17 cellular contexts compared by ENCODE assay signal in the genomic region with DNA sequence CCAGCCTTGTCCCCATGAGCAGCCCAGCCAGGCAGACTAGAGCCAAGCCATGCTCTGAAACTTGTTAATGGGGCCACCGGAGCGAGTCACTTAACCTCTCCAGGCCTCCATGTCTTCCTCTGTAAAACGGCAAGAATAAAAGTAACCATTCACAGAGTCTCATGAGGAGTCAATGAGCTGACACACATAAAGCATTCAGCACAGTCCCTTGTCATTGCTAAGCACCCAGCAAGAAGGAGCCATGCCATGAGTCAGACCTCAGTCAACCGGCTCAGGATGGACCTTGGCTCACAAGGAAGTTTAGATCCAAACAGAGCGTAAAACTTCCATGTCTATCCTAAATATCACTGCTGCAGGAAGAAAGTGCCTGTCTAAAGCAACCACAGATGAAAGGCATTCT. TPM values are rescaled to one million over a fixed set of nuclear protein-coding genes. Genes with fewer than 3 reads are reported as not detected.
A peak's percentile ranks its signal among the peaks of the same experiment; 100 is the strongest.
DNase-seq lines count a peak whose midpoint lies in the region; ATAC-seq, FAIRE-seq and TF ChIP-seq lines count a peak whose summit lies in the region.
"Had no signal": no experiment of that assay in that cellular context is flagged by ENCODE, and none has a peak within 500 bp of the region (broad histone marks: within the 10 kb centered on the region; RNA-seq: fewer than 3 reads in every experiment).

No MANE protein-coding gene starts in this region.

- H3K4me3 Mint-ChIP-seq in activated T-helper 17 cell treated with anti-CD3 and anti-CD28 coated beads, Interleukin-2, amount 50 U/mL, for 72 hours = no peak overlapping the region
- no peak overlapping the region for H3K4me3 Mint-ChIP-seq in activated CD8-positive, alpha-beta memory T cell treated with anti-CD3 and anti-CD28 coated beads, Interleukin-2, amount 10 ng/mL, durations not matched to agents 7 days and 5 days
- H3K4me3 Mint-ChIP-seq: T-helper 17 cell had no signal

- H3K4me2 ChIP-seq in A549 = no peak overlapping the region

- POLR2A ChIA-PET in A549 (lab: Yijun Ruan, JAX) = no interaction called here

- no peak for TF ChIP-seq EP300 in A549 (IDR thresholded peaks at IDR 0.05)

- H3K27ac ChIP-seq in A549 = no peak overlapping the region
- H3K27ac ChIP-seq: body of pancreas, pancreas had no signal

- no peak for TF ChIP-seq CTCF in A549 (IDR thresholded peaks at IDR 0.05)

- CTCF ChIA-PET in A549 (lab: Yijun Ruan, JAX) = interaction anchor here (0.9 kb wide), 1 partner anchor 607 kb away, joined by 3 read pairs; no protein-coding TSS in a partner anchor
- CTCF ChIA-PET in activated CD8-positive, alpha-beta memory T cell treated with anti-CD3 and anti-CD28 coated beads, Interleukin-2, amount 10 ng/mL, durations not matched to agents 7 days and 5 days (lab: Charles Lee) = no interaction called here

- H3K4me1 ChIP-seq in A549 = no peaks in the 10 kb centered on the region
- H3K4me1 ChIP-seq: BE2C, body of pancreas, pancreas had no signal

- H3K4me1 Mint-ChIP-seq in activated T-helper 17 cell treated with anti-CD3 and anti-CD28 coated beads, Interleukin-2, amount 50 U/mL, for 72 hours = peaks cover 7% of the 10 kb centered on the region
- H3K4me1 Mint-ChIP-seq in activated CD8-positive, alpha-beta memory T cell treated with anti-CD3 and anti-CD28 coated beads, Interleukin-2, amount 10 ng/mL, durations not matched to agents 7 days and 5 days = peaks cover 9% of the 10 kb centered on the region

- TF ChIP-seq RAD21 in A549 (conservative IDR thresholded peaks at IDR 0.05 in 1 of 2, IDR thresholded peaks at IDR 0.05 in 1 of 2) = no peak

- no peaks in the 10 kb centered on the region for H3K9me3 ChIP-seq in A549
- H3K9me3 ChIP-seq: BE2C, body of pancreas, pancreas had no signal

- no peak overlapping the region for H3K4me3 ChIP-seq in A549
- H3K4me3 ChIP-seq: body of pancreas, pancreas had no signal

- no peaks in the 10 kb centered on the region for H3K9me3 Mint-ChIP-seq in activated T-helper 17 cell treated with anti-CD3 and anti-CD28 coated beads, Interleukin-2, amount 50 U/mL, for 72 hours
- no peaks in the 10 kb centered on the region for H3K9me3 Mint-ChIP-seq in activated CD8-positive, alpha-beta memory T cell treated with anti-CD3 and anti-CD28 coated beads, Interleukin-2, amount 10 ng/mL, durations not matched to agents 7 days and 5 days (ENCODE audit: low read depth)

- FAIRE-seq in A549 (lab: Jason Lieb, UNC) = no peak
- FAIRE-seq: frontal cortex, pancreas had no signal

- no peak for TF ChIP-seq POLR2A in A549 (IDR thresholded peaks at IDR 0.05; ENCODE audit: low read length)

- H3K27ac Mint-ChIP-seq in activated T-helper 17 cell treated with anti-CD3 and anti-CD28 coated beads, Interleukin-2, amount 50 U/mL, for 72 hours = no peak overlapping the region
- no peak overlapping the region for H3K27ac Mint-ChIP-seq in activated CD8-positive, alpha-beta memory T cell treated with anti-CD3 and anti-CD28 coated beads, Interleukin-2, amount 10 ng/mL, durations not matched to agents 7 days and 5 days
- H3K27ac Mint-ChIP-seq: T-helper 17 cell had no signal

- WGBS in A549 (ENCODE audit: missing lambda C conversion rate) = 67% methylated on average over 5 of the region's 5 CpGs

- no peak for DNase-seq in A549 (ENCODE audit: low read depth in 1 of 2, low spot score in 1 of 2)
- peak; percentile 92 for DNase-seq in ELR (ENCODE audit: low read depth)
- DNase-seq in glomerular visceral epithelial cell (ENCODE audit: extremely low spot score) = peak; percentile 46
- DNase-seq in DMS 273 (lab: John Stamatoyannopoulos, UW; ENCODE audit: unreplicated experiment) = no peak
- DNase-seq in activated CD8-positive, alpha-beta memory T cell treated with anti-CD3 and anti-CD28 coated beads, Interleukin-2, amount 10 ng/mL, durations not matched to agents 7 days and 5 days = no peak
- DNase-seq in nucleus accumbens (lab: John Stamatoyannopoulos, UW) = no peak
- DNase-seq: activated CD4-positive, alpha-beta T cell treated with anti-CD3 and anti-CD28 coated beads for 48 hours; BE2C; body of pancreas; DMS53; NCI-H1694 treated with DMSO at 0.1 percent for 48 hours; NCI-H524; pancreas; T-helper 17 cell had no signal

- H3K27me3 Mint-ChIP-seq in activated T-helper 17 cell treated with anti-CD3 and anti-CD28 coated beads, Interleukin-2, amount 50 U/mL, for 72 hours = no peaks in the 10 kb centered on the region
- H3K27me3 Mint-ChIP-seq in activated CD8-positive, alpha-beta memory T cell treated with anti-CD3 and anti-CD28 coated beads, Interleukin-2, amount 10 ng/mL, durations not matched to agents 7 days and 5 days = no peaks in the 10 kb centered on the region
- H3K27me3 Mint-ChIP-seq: T-helper 17 cell had no signal

- peaks cover 100% of the 10 kb centered on the region for H3K36me3 Mint-ChIP-seq in activated T-helper 17 cell treated with anti-CD3 and anti-CD28 coated beads, Interleukin-2, amount 50 U/mL, for 72 hours (ENCODE audit: low read depth)
- H3K36me3 Mint-ChIP-seq in activated CD8-positive, alpha-beta memory T cell treated with anti-CD3 and anti-CD28 coated beads, Interleukin-2, amount 10 ng/mL, durations not matched to agents 7 days and 5 days = peaks cover 65% of the 10 kb centered on the region

- ATAC-seq in A549 (peak; percentile 15 to 20; a peak in 1 of 6 replicates), GM21825 (IDR thresholded peaks at IDR 0.05; ENCODE audit: unreplicated experiment) (no peak)
- peak; percentile 23 for ATAC-seq in activated T-helper 17 cell treated with anti-CD3 and anti-CD28 coated beads, Interleukin-2, amount 50 U/mL, for 72 hours (replicated peaks)
- no peak for ATAC-seq in activated CD8-positive, alpha-beta memory T cell treated with anti-CD3 and anti-CD28 coated beads, Interleukin-2, amount 10 ng/mL, durations not matched to agents 7 days and 5 days
- ATAC-seq: body of pancreas, pancreas, T-helper 17 cell had no signal

TF ChIP-seq in A549, 52 proteins besides CTCF, POLR2A, EP300 and RAD21 (continues in another document):
- no peak for TF ChIP-seq ZFP36 (IDR thresholded peaks at IDR 0.05; ENCODE audit: borderline replicate concordance, partially characterized antibody)
- TF ChIP-seq, protein P1, sequence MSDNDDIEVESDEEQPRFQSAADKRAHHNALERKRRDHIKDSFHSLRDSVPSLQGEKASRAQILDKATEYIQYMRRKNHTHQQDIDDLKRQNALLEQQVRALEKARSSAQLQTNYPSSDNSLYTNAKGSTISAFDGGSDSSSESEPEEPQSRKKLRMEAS (IDR thresholded peaks at IDR 0.05) = no peak
- no peak for TF ChIP-seq SREBF2 (IDR thresholded peaks at IDR 0.05)
- TF ChIP-seq FOSB (CRISPR knock-in tag; IDR thresholded peaks at IDR 0.05) = no peak
- no peak for TF ChIP-seq CHD4 (IDR thresholded peaks at IDR 0.05; ENCODE audit: borderline replicate concordance)
- TF ChIP-seq ZNF302 (CRISPR knock-in tag; IDR thresholded peaks at IDR 0.05) = no peak
- no peak for TF ChIP-seq HEYL (CRISPR knock-in tag; IDR thresholded peaks at IDR 0.05)
- no peak for TF ChIP-seq RARB (CRISPR knock-in tag; IDR thresholded peaks at IDR 0.05)
- TF ChIP-seq SMC3 (IDR thresholded peaks at IDR 0.05) = no peak
- TF ChIP-seq FOSL2 (IDR thresholded peaks at IDR 0.05) = no peak
- TF ChIP-seq FOSL2 (CRISPR knock-in tag; IDR thresholded peaks at IDR 0.05) = no peak
- no peak for TF ChIP-seq ZSCAN20 (CRISPR knock-in tag; IDR thresholded peaks at IDR 0.05)

RNA-seq across cellular contexts. Expression of gene FICD, which starts 10.6 kb away (rescaled TPM):
- polyA plus RNA-seq in A549 (2011; rRNA removed) (1.7 and 4.8 TPM in 2 replicates), A549 (2017; fragmentation: RNase III; extraction: RNeasy Plus Mini Kit Qiagen cat#74134 plus additional on column Dnase treatment) (1.9 to 2.5 TPM (median 2.1 TPM) in 3 replicates)
- 0.71 and 0.95 TPM in 2 replicates for polyA plus RNA-seq in A549 (2012; cell fraction: cytosol; rRNA removed)
- polyA plus RNA-seq in A549 (2012; cell fraction: nucleus; rRNA removed) = 1.3 and 1.4 TPM in 2 replicates
- 8.2 and 9.8 TPM in 2 replicates for polyA minus RNA-seq in A549 (2011; rRNA and poly(A)+ RNA removed)
- 1 to 10 TPM; 2.9 to 3.6 TPM for total RNA-seq in activated T-helper 17 cell treated with anti-CD3 and anti-CD28 coated beads, Interleukin-2, amount 50 U/mL, for 72 hours
- 1 to 10 TPM; 5.8 to 6.1 TPM for total RNA-seq in activated CD8-positive, alpha-beta memory T cell treated with anti-CD3 and anti-CD28 coated beads, Interleukin-2, amount 10 ng/mL, durations not matched to agents 7 days and 5 days

RNA-seq across cellular contexts. Expression of gene SART3, which starts 35.3 kb away (rescaled TPM):
- polyA plus RNA-seq in A549 (2011; rRNA removed) = 51.8 and 52.7 TPM in 2 replicates
- 27.4 and 33.8 TPM in 2 replicates for polyA plus RNA-seq in A549 (2012; cell fraction: cytosol; rRNA removed)
- 33.0 and 47.5 TPM in 2 replicates for polyA plus RNA-seq in A549 (2012; cell fraction: nucleus; rRNA removed)
- 77.2 to 83.2 TPM (median 81.5 TPM) in 3 replicates for polyA plus RNA-seq in A549 (2017; fragmentation: RNase III; extraction: RNeasy Plus Mini Kit Qiagen cat#74134 plus additional on column Dnase treatment)
- polyA minus RNA-seq in A549 (2011; rRNA and poly(A)+ RNA removed) = 53.1 and 59.4 TPM in 2 replicates
- 10 to 100 TPM; 85.0 to 98.6 TPM for total RNA-seq in activated T-helper 17 cell treated with anti-CD3 and anti-CD28 coated beads, Interleukin-2, amount 50 U/mL, for 72 hours
- total RNA-seq in activated CD8-positive, alpha-beta memory T cell treated with anti-CD3 and anti-CD28 coated beads, Interleukin-2, amount 10 ng/mL, durations not matched to agents 7 days and 5 days = 10 to 100 TPM; 81.2 to 99.7 TPM

RNA-seq across cellular contexts. Expression of gene ISCU, which starts 36.7 kb away (rescaled TPM):
- polyA plus RNA-seq in A549 (2011; rRNA removed) (174 and 177 TPM in 2 replicates), A549 (2017; fragmentation: RNase III; extraction: RNeasy Plus Mini Kit Qiagen cat#74134 plus additional on column Dnase treatment) (97.1 to 101 TPM (median 97.5 TPM) in 3 replicates)
- polyA plus RNA-seq in A549 (2012; cell fraction: cytosol; rRNA removed) = 81.6 and 86.3 TPM in 2 replicates
- polyA plus RNA-seq in A549 (2012; cell fraction: nucleus; rRNA removed) = 33.9 and 64.2 TPM in 2 replicates
- 42.4 and 60.2 TPM in 2 replicates for polyA minus RNA-seq in A549 (2011; rRNA and poly(A)+ RNA removed)
- total RNA-seq in activated T-helper 17 cell treated with anti-CD3 and anti-CD28 coated beads, Interleukin-2, amount 50 U/mL, for 72 hours = 10 to 100 TPM; 93.3 to 98.7 TPM
- 10 to 100 TPM; 64.2 to 86.9 TPM for total RNA-seq in activated CD8-positive, alpha-beta memory T cell treated with anti-CD3 and anti-CD28 coated beads, Interleukin-2, amount 10 ng/mL, durations not matched to agents 7 days and 5 days

Comparison
In these comparisons a context has a peak if more than half of its experiments do, and no peak if none do; other contexts are left out.
1. ATAC-seq: peak in A549 (2 of 2) and activated T-helper 17 cell treated with anti-CD3 and anti-CD28 coated beads, Interleukin-2, amount 50 U/mL, for 72 hours (single experiment); none in activated CD8-positive, alpha-beta memory T cell treated with anti-CD3 and anti-CD28 coated beads, Interleukin-2, amount 10 ng/mL, durations not matched to agents 7 days and 5 days (single experiment) and GM21825 (single experiment).
2. DNase-seq: peak in ELR (single experiment) and glomerular visceral epithelial cell (single experiment); none in A549 (0 of 2), DMS 273 (single experiment), activated CD8-positive, alpha-beta memory T cell treated with anti-CD3 and anti-CD28 coated beads, Interleukin-2, amount 10 ng/mL, durations not matched to agents 7 days and 5 days (single experiment) and nucleus accumbens (0 of 56).